Comparison of ENCODE assay signal across 21 cellular contexts in the genomic region with DNA sequence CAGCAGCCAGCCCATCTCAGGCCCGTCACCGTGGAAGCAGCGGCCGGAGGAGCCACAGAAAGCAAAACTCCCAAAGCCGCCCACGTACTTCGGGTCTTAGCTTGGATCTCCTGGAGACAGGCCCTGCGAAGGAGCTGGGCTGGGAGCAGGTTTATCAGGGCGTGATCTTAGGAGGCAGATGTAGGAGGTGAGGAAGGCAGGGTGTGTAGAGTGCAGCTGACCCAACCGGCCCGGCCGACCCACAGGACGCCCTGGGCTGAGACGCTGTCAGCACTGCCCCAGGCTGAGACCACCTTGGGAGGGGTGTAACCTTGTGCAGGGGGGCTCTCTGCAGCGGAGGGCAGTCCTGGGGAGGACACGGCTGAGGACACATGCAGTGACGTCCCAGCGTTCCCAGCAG.
"Had no signal": no experiment of that assay in that cellular context is flagged by ENCODE, and none has a peak within 500 bp of the region (broad histone marks: within the 10 kb centered on the region; RNA-seq: fewer than 3 reads in every experiment).

No MANE protein-coding gene starts in this region.

- H3K9me3 ChIP-seq: ovary, suprapubic skin, thyroid gland, vagina had no signal

- H3K27me3 Mint-ChIP-seq: naive thymus-derived CD4-positive, alpha-beta T cell had no signal

- DNase-seq: effector CD4-positive, alpha-beta T cell; endodermal cell; erythroblast; foreskin melanocyte; hippocampal formation; left colon; naive thymus-derived CD4-positive, alpha-beta T cell; nucleus accumbens; stimulated activated CD4-positive, alpha-beta T cell treated with anti-CD3 and anti-CD28 coated beads, Interleukin-4, amount 100 ng/mL, for 1 hour; stimulated activated CD8-positive, alpha-beta memory T cell treated with anti-CD3 and anti-CD28 coated beads, Interleukin-4, amount 100 ng/mL, for 48 hours; stimulated activated naive CD8-positive, alpha-beta T cell treated with anti-CD3 and anti-CD28 coated beads, Interleukin-15, Interleukin-2, amounts not matched to agents 100 U/mL and 50 U/mL, for 24 hours; thyroid gland had no signal

- H3K27me3 ChIP-seq: ovary, thyroid gland, upper lobe of left lung, vagina had no signal

- H3K4me3 Mint-ChIP-seq: endodermal cell; naive thymus-derived CD4-positive, alpha-beta T cell; stimulated activated effector memory CD8-positive, alpha-beta T cell treated with anti-CD3 and anti-CD28 coated beads, Interleukin-12 subunit alpha, Interleukin-12 subunit beta, amount 100 ng/mL, for 72 hours had no signal

- H3K27ac ChIP-seq: coronary artery, heart left ventricle, ovary, suprapubic skin, thyroid gland, upper lobe of left lung, vagina had no signal

- ATAC-seq: heart left ventricle; left colon; naive thymus-derived CD4-positive, alpha-beta T cell; stimulated activated effector memory CD8-positive, alpha-beta T cell treated with anti-CD3 and anti-CD28 coated beads, Interleukin-12 subunit alpha, Interleukin-12 subunit beta, amount 100 ng/mL, for 72 hours; stimulated activated naive CD8-positive, alpha-beta T cell treated with anti-CD3 and anti-CD28 coated beads, Interleukin-15, Interleukin-2, amounts not matched to agents 100 U/mL and 50 U/mL, for 24 hours had no signal

- H3K9me3 Mint-ChIP-seq: stimulated activated effector memory CD8-positive, alpha-beta T cell treated with anti-CD3 and anti-CD28 coated beads, Interleukin-12 subunit alpha, Interleukin-12 subunit beta, amount 100 ng/mL, for 72 hours had no signal

- H3K36me3 ChIP-seq: heart left ventricle, ovary, suprapubic skin, thyroid gland, upper lobe of left lung, vagina had no signal

- H3K4me2 ChIP-seq: smooth muscle cell had no signal

- H3K4me1 ChIP-seq: heart left ventricle, suprapubic skin, thyroid gland, upper lobe of left lung, vagina had no signal

- H3K27ac Mint-ChIP-seq: endodermal cell; naive thymus-derived CD4-positive, alpha-beta T cell; stimulated activated effector memory CD8-positive, alpha-beta T cell treated with anti-CD3 and anti-CD28 coated beads, Interleukin-12 subunit alpha, Interleukin-12 subunit beta, amount 100 ng/mL, for 72 hours had no signal

- H3K4me3 ChIP-seq: coronary artery, heart left ventricle, ovary, smooth muscle cell, suprapubic skin, thyroid gland, upper lobe of left lung, vagina had no signal

- H3K36me3 Mint-ChIP-seq: naive thymus-derived CD4-positive, alpha-beta T cell; stimulated activated effector memory CD8-positive, alpha-beta T cell treated with anti-CD3 and anti-CD28 coated beads, Interleukin-12 subunit alpha, Interleukin-12 subunit beta, amount 100 ng/mL, for 72 hours had no signal

- FAIRE-seq: endothelial cell of umbilical vein had no signal
